In the genomic region with DNA sequence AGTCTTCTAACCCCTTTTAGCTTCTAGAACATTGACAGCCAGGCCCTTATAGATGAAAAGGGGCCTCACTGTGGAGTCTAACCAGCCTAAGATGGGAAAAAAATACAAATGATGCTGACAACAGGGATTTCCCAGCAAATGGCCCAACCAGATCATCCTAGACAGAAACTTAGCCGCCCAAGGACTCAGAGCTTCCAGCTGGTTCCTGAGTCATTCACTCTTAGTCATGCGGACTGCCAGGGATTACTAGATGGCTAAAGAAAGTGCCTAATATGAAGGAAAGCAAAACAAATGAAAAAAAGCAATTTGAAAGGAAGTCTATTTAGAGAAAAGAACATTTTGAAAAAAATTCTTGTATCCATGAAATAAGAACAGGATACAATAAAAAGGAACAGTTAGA, we compare ENCODE assay signal across 10 cellular contexts. TPM values are rescaled to one million over a fixed set of nuclear protein-coding genes. Genes with fewer than 3 reads are reported as not detected.
DNase-seq lines count a peak whose midpoint lies in the region; ATAC-seq, FAIRE-seq and TF ChIP-seq lines count a peak whose summit lies in the region.
"Had no signal": no experiment of that assay in that cellular context is flagged by ENCODE, and none has a peak within 500 bp of the region (broad histone marks: within the 10 kb centered on the region; RNA-seq: fewer than 3 reads in every experiment).

No MANE protein-coding gene starts in this region.

- peaks cover 40% of the 10 kb centered on the region for H3K4me1 Mint-ChIP-seq in HFFc6 (ENCODE audit: low read depth)

- WGBS in K562 (ENCODE audit: insufficient coverage, low coverage, missing lambda C conversion rate), result 34% methylated on average over 2 of the region's 2 CpGs

- CTCF ChIA-PET in K562 (lab: Yijun Ruan, JAX; ENCODE audit: low intra/inter-chr PET ratio), result no interaction called here

- no TSS peak for BruUV-seq in K562 (replicated peaks; lab: Mats Ljungman, UMichigan)

- in situ Hi-C loops in K562 (cut with MboI), result no loop called here

- peaks cover 13 to 20% of the 10 kb centered on the region in 2 experiments; a peak in 4 of 5 replicates for H3K4me1 ChIP-seq in K562 (replicated peaks in 1 of 2; ENCODE audit: control insufficient read depth in 2 of 2, insufficient read depth in 2 of 2, low read length in 2 of 2)

- H3K9me3 Mint-ChIP-seq in HFFc6, result peaks cover 19% of the 10 kb centered on the region

- H3K4me2 ChIP-seq in K562 (ENCODE audit: insufficient read depth, low read length), result no peak overlapping the region

- peak; percentile 58 for DNase-seq in AG10803 (ENCODE audit: low read depth)
- peak; percentile 86 for DNase-seq in HFFc6
- DNase-seq in K562 (ENCODE audit: extremely low read depth in 1 of 4, low spot score in 3 of 4), result peak in 2 of 4 experiments; percentile 58 to 62
- DNase-seq in kidney tubule cell (ENCODE audit: low spot score), result peak; percentile 90
- DNase-seq in GF-D8 (lab: John Stamatoyannopoulos, UW), result no peak
- DNase-seq: NCI-H345; stimulated activated CD4-positive, alpha-beta T cell treated with anti-CD3 and anti-CD28 coated beads, Interleukin-1b, Interleukin-23, amount 100 ng/mL, for 48 hours had no signal

- TF ChIP-seq CTCF in AG10803 (conservative IDR thresholded peaks at IDR 0.05; ENCODE audit: low read length) (no peak), HFFc6 (IDR thresholded peaks at IDR 0.05) (no peak), K562 (IDR thresholded peaks at IDR 0.05 in 2 of 3, conservative IDR thresholded peaks at IDR 0.05 in 1 of 3; ENCODE audit: insufficient read depth in 2 of 3, low read depth in 1 of 3, low read length in 3 of 3) (no peak)

- peak overlapping the region; percentile 43 for H3K27ac Mint-ChIP-seq in HFFc6

- TF ChIP-seq RAD21 in K562 (CRISPR knock-in tag; conservative IDR thresholded peaks at IDR 0.05 in 1 of 2, IDR thresholded peaks at IDR 0.05 in 1 of 2), result no peak

- H3K27ac ChIP-seq in K562 (ENCODE audit: extremely low read depth, low read depth, low read length), result no peak overlapping the region

- peak; percentile 88 for FAIRE-seq in K562 (lab: Jason Lieb, UNC)

- no peak for TF ChIP-seq POLR2A in K562 (conservative IDR thresholded peaks at IDR 0.05)

- no peak overlapping the region for H3K4me3 ChIP-seq in AG10803 (ENCODE audit: low read length)
- no peak overlapping the region for H3K4me3 ChIP-seq in K562

- intact Hi-C loops in K562 (cut with micrococcal nuclease), result no loop called here

- H3K36me3 ChIP-seq in K562 (ENCODE audit: control insufficient read depth, insufficient read depth, low read length), result peaks cover 33% of the 10 kb centered on the region

- POLR2A ChIA-PET in K562 (lab: Yijun Ruan, JAX), result interaction anchor here (0.6 to 3.0 kb wide), 6 partner anchors 10 to 84 kb away, joined by 3 to 19 read pairs (median 4); no protein-coding TSS in a partner anchor

- H2AFZ ChIP-seq in K562 (ENCODE audit: low read depth, low read length), result no peak overlapping the region

- no peaks in the 10 kb centered on the region for H3K27me3 ChIP-seq in K562 (ENCODE audit: control insufficient read depth in 2 of 2, insufficient read depth in 2 of 2, low read length in 2 of 2)

- H3K4me3 Mint-ChIP-seq in HFFc6, result peak overlapping the region; percentile 41; the same call in 1 of the 2 replicates

- ATAC-seq in K562 (peak; percentile 71), HG02938 (IDR thresholded peaks at IDR 0.05; ENCODE audit: unreplicated experiment) (no peak), HG03095 (IDR thresholded peaks at IDR 0.05; ENCODE audit: unreplicated experiment) (no peak), HG03571 (IDR thresholded peaks at IDR 0.05; ENCODE audit: unreplicated experiment) (no peak)

- H3K36me3 Mint-ChIP-seq in HFFc6 (ENCODE audit: low read depth), result peaks cover 36% of the 10 kb centered on the region

- no peak overlapping the region for H3K9ac ChIP-seq in K562 (ENCODE audit: insufficient read depth in 1 of 2, low read depth in 2 of 2, low read length in 2 of 2)

- no peak for TF ChIP-seq EP300 in K562 (IDR thresholded peaks at IDR 0.05; ENCODE audit: low read length)

- no peaks in the 10 kb centered on the region for H3K9me3 ChIP-seq in K562 (replicated peaks; ENCODE audit: control insufficient read depth, insufficient read depth, low read depth, low read length)

- no peaks in the 10 kb centered on the region for H3K9me1 ChIP-seq in K562 (ENCODE audit: control insufficient read depth, insufficient read depth, low read length)

- H3K79me2 ChIP-seq in K562 (ENCODE audit: control insufficient read depth, insufficient read depth, low read length), result peaks cover 73% of the 10 kb centered on the region

- H4K20me1 ChIP-seq in K562 (replicated peaks; ENCODE audit: control insufficient read depth, insufficient read depth, low read length), result 0 out of 2 replicates have a peak, but pooled peaks cover 4% of the 10 kb centered on the region

- peaks cover 3% of the 10 kb centered on the region for H3K27me3 Mint-ChIP-seq in HFFc6 (ENCODE audit: insufficient read depth)

TF ChIP-seq in K562, 482 proteins besides CTCF, POLR2A, EP300 and RAD21 (continues in another document):
- TF ChIP-seq, protein P1, sequence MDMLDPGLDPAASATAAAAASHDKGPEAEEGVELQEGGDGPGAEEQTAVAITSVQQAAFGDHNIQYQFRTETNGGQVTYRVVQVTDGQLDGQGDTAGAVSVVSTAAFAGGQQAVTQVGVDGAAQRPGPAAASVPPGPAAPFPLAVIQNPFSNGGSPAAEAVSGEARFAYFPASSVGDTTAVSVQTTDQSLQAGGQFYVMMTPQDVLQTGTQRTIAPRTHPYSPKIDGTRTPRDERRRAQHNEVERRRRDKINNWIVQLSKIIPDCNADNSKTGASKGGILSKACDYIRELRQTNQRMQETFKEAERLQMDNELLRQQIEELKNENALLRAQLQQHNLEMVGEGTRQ (CRISPR knock-in tag; IDR thresholded peaks at IDR 0.05), result no peak
- TF ChIP-seq MAFG (tag; conservative IDR thresholded peaks at IDR 0.05) (peak; percentile 72), SMARCE1 (IDR thresholded peaks at IDR 0.05) (peak; percentile 65), TAF9B (IDR thresholded peaks at IDR 0.05; ENCODE audit: partially characterized antibody) (peak; percentile 30), DPF2 (IDR thresholded peaks at IDR 0.05) (peak; percentile 76)
- TF ChIP-seq, protein P2, sequence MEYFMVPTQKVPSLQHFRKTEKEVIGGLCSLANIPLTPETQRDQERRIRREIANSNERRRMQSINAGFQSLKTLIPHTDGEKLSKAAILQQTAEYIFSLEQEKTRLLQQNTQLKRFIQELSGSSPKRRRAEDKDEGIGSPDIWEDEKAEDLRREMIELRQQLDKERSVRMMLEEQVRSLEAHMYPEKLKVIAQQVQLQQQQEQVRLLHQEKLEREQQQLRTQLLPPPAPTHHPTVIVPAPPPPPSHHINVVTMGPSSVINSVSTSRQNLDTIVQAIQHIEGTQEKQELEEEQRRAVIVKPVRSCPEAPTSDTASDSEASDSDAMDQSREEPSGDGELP (CRISPR knock-in tag; IDR thresholded peaks at IDR 0.05; ENCODE audit: borderline replicate concordance), result peak; percentile 70

RNA-seq across cellular contexts. Expression of a gene that starts 23.7 kb away (rescaled TPM):
- 10 to 100 TPM; 72.9 to 96.2 (median 84.5) TPM for total RNA-seq in HFFc6 (2021; fragmentation: NEBNext Ultra II Directional; extraction: Animal tissue kit (Norgen Biotek cat#: 25700))
- total RNA-seq in K562 (2011; cell fraction: chromatin; rRNA removed; ENCODE audit: low replicate concordance), result 67.3 and 149 TPM in 2 replicates
- total RNA-seq in K562 (2011; cell fraction: nucleolus; rRNA removed), result 99.9 and 106 TPM in 2 replicates
- 117 and 138 TPM in 2 replicates for total RNA-seq in K562 (2011; cell fraction: nucleoplasm; rRNA removed)
- total RNA-seq in K562 (2014; rRNA removed) (22.4 and 33.3 TPM in 2 replicates), K562 (2014; rRNA removed; fragmentation: Illumina TruSeq; extraction: Trizol) (19.0 and 23.3 TPM in 2 replicates), K562 (2015; rRNA removed; fragmentation: Illumina TruSeq; extraction: Trizol) (22.5 and 24.4 TPM in 2 replicates), K562 (2021) (89.2 and 92.9 TPM in 2 replicates)
- polyA plus RNA-seq in K562 (2011; rRNA removed) (42.9 and 65.1 TPM in 2 replicates), K562 (2014; fragmentation: Illumina TruSeq; extraction: Trizol) (65.0 and 66.6 TPM in 2 replicates), K562 (2014; fragmentation: Nextera tagmentation; extraction: Ambion mirVana) (1 to 10 TPM; 5.8 to 6.6 TPM), K562 (2014; rRNA removed) (47.2 and 57.2 TPM in 2 replicates)
- 52.8 and 88.0 TPM in 2 replicates for polyA plus RNA-seq in K562 (2011; cell fraction: cytosol; rRNA removed)
- 52.2 and 85.9 TPM in 2 replicates for polyA plus RNA-seq in K562 (2011; cell fraction: nucleus; rRNA removed)
- polyA plus RNA-seq in K562 (2012), result 44.4 and 57.4 TPM in 2 replicates
- polyA minus RNA-seq in K562 (2011; rRNA and poly(A)+ RNA removed), result 21.6 and 45.5 TPM in 2 replicates
- polyA minus RNA-seq in K562 (2011; cell fraction: cytosol; rRNA and poly(A)+ RNA removed), result 28.6 and 45.2 TPM in 2 replicates
- 20.1 and 21.1 TPM in 2 replicates for polyA minus RNA-seq in K562 (2011; cell fraction: nucleus; rRNA and poly(A)+ RNA removed)

RNA-seq across cellular contexts. Expression of a gene that starts 59.9 kb away (rescaled TPM):
- total RNA-seq in HFFc6 (2021; fragmentation: NEBNext Ultra II Directional; extraction: Animal tissue kit (Norgen Biotek cat#: 25700)), result not detected
- total RNA-seq in K562 (2011; cell fraction: chromatin; rRNA removed; ENCODE audit: low replicate concordance), result 0.09 TPM in 1 of 2 replicates, not detected in the other
- total RNA-seq in K562 (2011; cell fraction: nucleolus; rRNA removed), result 0.26 TPM in 1 of 2 replicates, not detected in the other
- 0.22 TPM in 1 of 2 replicates, not detected in the other for total RNA-seq in K562 (2011; cell fraction: nucleoplasm; rRNA removed)
- 0.29 TPM in 1 of 2 replicates, not detected in the other for total RNA-seq in K562 (2014; rRNA removed)
- 0.04 TPM in 1 of 2 replicates, not detected in the other for total RNA-seq in K562 (2014; rRNA removed; fragmentation: Illumina TruSeq; extraction: Trizol)
- 0.04 TPM in 2 replicates for total RNA-seq in K562 (2015; rRNA removed; fragmentation: Illumina TruSeq; extraction: Trizol)
- 0.13 TPM in 1 of 2 replicates, not detected in the other for total RNA-seq in K562 (2021)
- 0.03 TPM in 1 of 2 replicates, not detected in the other for polyA plus RNA-seq in K562 (2011; rRNA removed)
- not detected in 2 replicates for polyA plus RNA-seq in K562 (2011; cell fraction: cytosol; rRNA removed)
- 0.03 TPM in 1 of 2 replicates, not detected in the other for polyA plus RNA-seq in K562 (2011; cell fraction: nucleus; rRNA removed)
- 0.05 and 0.06 TPM in 2 replicates for polyA plus RNA-seq in K562 (2012)
- polyA plus RNA-seq in K562 (2014; fragmentation: Illumina TruSeq; extraction: Trizol), result not detected in 2 replicates
- polyA plus RNA-seq in K562 (2014; fragmentation: Nextera tagmentation; extraction: Ambion mirVana), result under 1 TPM in 1 of 2 experiments, not detected in 1; 0.14 TPM
- polyA plus RNA-seq in K562 (2014; rRNA removed), result not detected in 2 replicates
- polyA minus RNA-seq in K562 (2011; rRNA and poly(A)+ RNA removed), result not detected in 2 replicates
- polyA minus RNA-seq in K562 (2011; cell fraction: cytosol; rRNA and poly(A)+ RNA removed), result not detected in 2 replicates
- not detected in 2 replicates for polyA minus RNA-seq in K562 (2011; cell fraction: nucleus; rRNA and poly(A)+ RNA removed)
